In genomic region chr3:129391583-129391982, GRCh38 we compare ENCODE assay signal across 6 cellular contexts. TPM values are rescaled to one million over a fixed set of nuclear protein-coding genes. Genes with fewer than 3 reads are reported as not detected.
DNase-seq lines count a peak whose midpoint lies in the region; ATAC-seq and TF ChIP-seq lines count a peak whose summit lies in the region.
"Not testable (repeated sequence)": the region's sequence is repeated elsewhere in the genome, so short reads cannot be mapped to it uniquely, and the experiment has no call there.

No MANE protein-coding gene starts in this region.

- H3K4me1 ChIP-seq in left lung (peaks cover 8 to 43% of the 10 kb centered on the region in 2 donors), suprapubic skin (peaks cover 41% of the 10 kb centered on the region)
- H3K4me1 ChIP-seq in prostate gland (replicated peaks) = not testable (repeated sequence)

- TF ChIP-seq EP300 in suprapubic skin (IDR thresholded peaks at IDR 0.05) = not testable (repeated sequence)

- H3K4me1 Mint-ChIP-seq in activated CD4-positive, alpha-beta T cell treated with anti-CD3 and anti-CD28 coated beads, Interleukin-2, amount 10 ng/mL, durations not matched to agents 24 days and 14 days = not testable (repeated sequence)

- not testable (repeated sequence) for ATAC-seq in activated naive CD4-positive, alpha-beta T cell treated with anti-CD3 and anti-CD28 coated beads, Interleukin-2, amount 50 U/mL, for 72 hours
- ATAC-seq in esophagus mucosa (peak; percentile 51), left lung (peak; percentile 44)

- H3K4me3 ChIP-seq in left lung, prostate gland, suprapubic skin: not testable (repeated sequence)

- H3K36me3 ChIP-seq in left lung (peaks cover 0 to 91% of the 10 kb centered on the region in 2 donors), suprapubic skin (peaks cover 72% of the 10 kb centered on the region)
- H3K36me3 ChIP-seq in prostate gland = not testable (repeated sequence)

- not testable (repeated sequence) for H3K4me3 Mint-ChIP-seq in activated CD4-positive, alpha-beta T cell treated with anti-CD3 and anti-CD28 coated beads, Interleukin-2, amount 10 ng/mL, durations not matched to agents 24 days and 14 days

- not testable (repeated sequence) for H3K9me3 ChIP-seq in left lung, prostate gland, suprapubic skin

- TF ChIP-seq POLR2A in prostate gland (IDR thresholded peaks at IDR 0.05); suprapubic skin (IDR thresholded peaks at IDR 0.05): not testable (repeated sequence)

- not testable (repeated sequence) for H3K27me3 ChIP-seq in left lung; prostate gland (replicated peaks; ENCODE audit: insufficient read depth); suprapubic skin

- WGBS in prostate gland = 61% methylated on average over 4 of the region's 4 CpGs
- WGBS in suprapubic skin = 55% methylated on average over 4 of the region's 4 CpGs

- DNase-seq in activated CD4-positive, alpha-beta T cell treated with anti-CD3 and anti-CD28 coated beads, Interleukin-2, amount 10 ng/mL, durations not matched to agents 24 days and 14 days; activated naive CD4-positive, alpha-beta T cell treated with anti-CD3 and anti-CD28 coated beads, Interleukin-2, amount 50 U/mL, for 72 hours (ENCODE audit: low spot score in 2 of 2); left lung; suprapubic skin (ENCODE audit: low spot score in 2 of 2): not testable (repeated sequence)
- DNase-seq in prostate gland (ENCODE audit: low spot score) = peak; percentile 48

- peaks cover 50% of the 10 kb centered on the region for H3K36me3 Mint-ChIP-seq in activated CD4-positive, alpha-beta T cell treated with anti-CD3 and anti-CD28 coated beads, Interleukin-2, amount 10 ng/mL, durations not matched to agents 24 days and 14 days (ENCODE audit: low read depth)
- H3K36me3 Mint-ChIP-seq in activated naive CD4-positive, alpha-beta T cell treated with anti-CD3 and anti-CD28 coated beads, Interleukin-2, amount 50 U/mL, for 72 hours = peaks cover 0 to 12% of the 10 kb centered on the region in 2 donors

- TF ChIP-seq CTCF in left lung (IDR thresholded peaks at IDR 0.05); prostate gland (IDR thresholded peaks at IDR 0.05); suprapubic skin (IDR thresholded peaks at IDR 0.05): not testable (repeated sequence)

- peak overlapping the region; percentile 13 for H3K27ac Mint-ChIP-seq in activated CD4-positive, alpha-beta T cell treated with anti-CD3 and anti-CD28 coated beads, Interleukin-2, amount 10 ng/mL, durations not matched to agents 24 days and 14 days
- H3K27ac Mint-ChIP-seq in activated naive CD4-positive, alpha-beta T cell treated with anti-CD3 and anti-CD28 coated beads, Interleukin-2, amount 50 U/mL, for 72 hours = peak overlapping the region; percentile 48 to 83

- not testable (repeated sequence) for H3K9me3 Mint-ChIP-seq in activated CD4-positive, alpha-beta T cell treated with anti-CD3 and anti-CD28 coated beads, Interleukin-2, amount 10 ng/mL, durations not matched to agents 24 days and 14 days; activated naive CD4-positive, alpha-beta T cell treated with anti-CD3 and anti-CD28 coated beads, Interleukin-2, amount 50 U/mL, for 72 hours

- not testable (repeated sequence) for H3K27me3 Mint-ChIP-seq in activated CD4-positive, alpha-beta T cell treated with anti-CD3 and anti-CD28 coated beads, Interleukin-2, amount 10 ng/mL, durations not matched to agents 24 days and 14 days

- H3K27ac ChIP-seq in left lung (peak overlapping the region; percentile 27 to 49), prostate gland (peak overlapping the region in 1 of 2 donors; percentile 41), suprapubic skin (peak overlapping the region; percentile 58)

- intact Hi-C loops in activated CD4-positive, alpha-beta T cell treated with anti-CD3 and anti-CD28 coated beads, Interleukin-2, amount 10 ng/mL, durations not matched to agents 24 days and 14 days (cut with micrococcal nuclease); left lung (cut with DNase I); prostate gland (cut with DNase I): not testable (repeated sequence)

RNA-seq across cellular contexts. Expression of gene EFCAB12, which starts 36.9 kb away (rescaled TPM):
- total RNA-seq in activated CD4-positive, alpha-beta T cell treated with anti-CD3 and anti-CD28 coated beads, Interleukin-2, amount 10 ng/mL, durations not matched to agents 24 days and 14 days = 0.40 and 0.63 TPM in 2 replicates
- under 1 TPM; 0.82 to 0.93 TPM for total RNA-seq in activated naive CD4-positive, alpha-beta T cell treated with anti-CD3 and anti-CD28 coated beads, Interleukin-2, amount 50 U/mL, for 72 hours
- total RNA-seq in esophagus mucosa (0.04 TPM), left lung (1 to 10 TPM in 1 of 2 donors, under 1 TPM in 1; 0.47 to 3.5 TPM), prostate gland (10 to 100 TPM in 1 of 2 donors, 1 to 10 TPM in 1; 6.2 to 13.7 TPM), suprapubic skin (1 to 10 TPM in 1 of 4 donors, under 1 TPM in 2, not detected in 1; 0.13 to 1.1 (median 0.23) TPM)

RNA-seq across cellular contexts. Expression of gene MBD4, which starts 48.2 kb away (rescaled TPM):
- 40.8 and 50.7 TPM in 2 replicates for total RNA-seq in activated CD4-positive, alpha-beta T cell treated with anti-CD3 and anti-CD28 coated beads, Interleukin-2, amount 10 ng/mL, durations not matched to agents 24 days and 14 days
- 10 to 100 TPM; 49.6 to 64.1 TPM for total RNA-seq in activated naive CD4-positive, alpha-beta T cell treated with anti-CD3 and anti-CD28 coated beads, Interleukin-2, amount 50 U/mL, for 72 hours
- 20.8 TPM for total RNA-seq in esophagus mucosa
- 10 to 100 TPM; 29.9 to 47.9 TPM for total RNA-seq in left lung
- 10 to 100 TPM; 20.6 to 34.0 TPM for total RNA-seq in prostate gland
- total RNA-seq in suprapubic skin = 10 to 100 TPM; 14.8 to 42.5 (median 24.0) TPM

RNA-seq across cellular contexts. Expression of gene IFT122, which starts 48.4 kb away (rescaled TPM):
- 12.3 and 13.7 TPM in 2 replicates for total RNA-seq in activated CD4-positive, alpha-beta T cell treated with anti-CD3 and anti-CD28 coated beads, Interleukin-2, amount 10 ng/mL, durations not matched to agents 24 days and 14 days
- 10 to 100 TPM; 29.5 to 39.8 TPM for total RNA-seq in activated naive CD4-positive, alpha-beta T cell treated with anti-CD3 and anti-CD28 coated beads, Interleukin-2, amount 50 U/mL, for 72 hours
- total RNA-seq in esophagus mucosa (11.2 TPM), left lung (10 to 100 TPM; 21.2 to 35.4 TPM), prostate gland (10 to 100 TPM; 60.8 to 91.3 TPM), suprapubic skin (10 to 100 TPM in 3 of 4 donors, 1 to 10 TPM in 1; 9.5 to 47.6 (median 24.5) TPM)
